Comparison of ENCODE assay signal across 1 cellular context in the genomic region with DNA sequence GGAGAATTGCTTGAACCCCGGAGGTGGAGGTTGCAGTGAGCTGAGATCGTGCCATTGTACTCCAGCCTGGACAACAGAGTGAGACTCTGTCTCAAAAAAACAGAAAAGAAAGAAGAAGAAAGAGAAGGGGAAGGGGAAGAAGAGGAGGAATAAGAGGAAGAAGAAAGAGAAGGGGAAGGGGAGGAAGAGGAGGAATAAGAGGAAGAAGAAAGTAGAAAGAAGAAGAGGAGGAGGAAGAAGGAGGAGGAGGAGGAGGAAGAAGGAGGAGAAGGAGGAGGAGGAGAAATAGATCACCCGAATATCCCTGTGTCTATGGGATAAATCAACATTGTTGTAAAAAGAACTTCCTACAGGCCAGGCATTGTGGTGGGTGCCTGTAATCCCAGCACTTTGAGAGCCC.
TF ChIP-seq lines count a peak whose summit lies in the region.

No MANE protein-coding gene starts in this region.

TF ChIP-seq in K562, 482 proteins besides CTCF, POLR2A, EP300 and RAD21:
- peak; percentile 52; the same call in 1 of the 2 replicates for TF ChIP-seq MCM3 (IDR thresholded peaks at IDR 0.05)
- TF ChIP-seq, protein P1, sequence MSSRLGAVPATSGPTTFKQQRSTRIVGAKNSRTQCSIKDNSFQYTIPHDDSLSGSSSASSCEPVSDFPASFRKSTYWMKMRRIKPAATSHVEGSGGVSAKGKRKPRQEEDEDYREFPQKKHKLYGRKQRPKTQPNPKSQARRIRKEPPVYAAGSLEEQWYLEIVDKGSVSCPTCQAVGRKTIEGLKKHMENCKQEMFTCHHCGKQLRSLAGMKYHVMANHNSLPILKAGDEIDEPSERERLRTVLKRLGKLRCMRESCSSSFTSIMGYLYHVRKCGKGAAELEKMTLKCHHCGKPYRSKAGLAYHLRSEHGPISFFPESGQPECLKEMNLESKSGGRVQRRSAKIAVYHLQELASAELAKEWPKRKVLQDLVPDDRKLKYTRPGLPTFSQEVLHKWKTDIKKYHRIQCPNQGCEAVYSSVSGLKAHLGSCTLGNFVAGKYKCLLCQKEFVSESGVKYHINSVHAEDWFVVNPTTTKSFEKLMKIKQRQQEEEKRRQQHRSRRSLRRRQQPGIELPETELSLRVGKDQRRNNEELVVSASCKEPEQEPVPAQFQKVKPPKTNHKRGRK (tag; IDR thresholded peaks at IDR 0.05): peak; percentile 87
- TF ChIP-seq, protein P2, sequence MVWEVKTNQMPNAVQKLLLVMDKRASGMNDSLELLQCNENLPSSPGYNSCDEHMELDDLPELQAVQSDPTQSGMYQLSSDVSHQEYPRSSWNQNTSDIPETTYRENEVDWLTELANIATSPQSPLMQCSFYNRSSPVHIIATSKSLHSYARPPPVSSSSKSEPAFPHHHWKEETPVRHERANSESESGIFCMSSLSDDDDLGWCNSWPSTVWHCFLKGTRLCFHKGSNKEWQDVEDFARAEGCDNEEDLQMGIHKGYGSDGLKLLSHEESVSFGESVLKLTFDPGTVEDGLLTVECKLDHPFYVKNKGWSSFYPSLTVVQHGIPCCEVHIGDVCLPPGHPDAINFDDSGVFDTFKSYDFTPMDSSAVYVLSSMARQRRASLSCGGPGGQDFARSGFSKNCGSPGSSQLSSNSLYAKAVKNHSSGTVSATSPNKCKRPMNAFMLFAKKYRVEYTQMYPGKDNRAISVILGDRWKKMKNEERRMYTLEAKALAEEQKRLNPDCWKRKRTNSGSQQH (CRISPR knock-in tag; IDR thresholded peaks at IDR 0.05): 0 out of 2 replicates have a peak, but pooled peaks have one; percentile 21
